18 cellular contexts compared by ENCODE assay signal in the genomic region with DNA sequence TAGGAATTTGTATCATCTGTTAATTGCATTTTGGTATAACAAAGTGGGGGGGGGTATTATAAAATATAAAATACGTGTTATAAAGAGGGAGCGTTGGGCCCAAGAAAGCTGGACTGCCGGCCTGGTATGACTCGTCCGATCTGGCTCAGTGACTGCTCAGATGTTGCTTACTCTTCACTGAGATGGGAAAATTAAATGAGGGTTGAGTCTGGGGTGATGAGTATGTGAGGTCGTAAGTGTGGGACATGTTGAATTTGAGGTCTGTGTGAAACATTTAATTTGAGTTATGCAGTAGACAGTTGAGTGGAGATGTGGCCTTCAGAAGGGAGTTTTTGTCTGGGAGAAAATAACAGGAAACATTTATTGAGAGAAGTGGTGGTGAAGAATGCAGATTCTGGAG. TPM values are rescaled to one million over a fixed set of nuclear protein-coding genes. Genes with fewer than 3 reads are reported as not detected.
DNase-seq lines count a peak whose midpoint lies in the region; ATAC-seq, FAIRE-seq and TF ChIP-seq lines count a peak whose summit lies in the region.
"Had no signal": no experiment of that assay in that cellular context is flagged by ENCODE, and none has a peak within 500 bp of the region (broad histone marks: within the 10 kb centered on the region; RNA-seq: fewer than 3 reads in every experiment).

No MANE protein-coding gene starts in this region.

- no peak overlapping the region for H3K4me2 ChIP-seq in astrocyte (ENCODE audit: low read length)

- peaks cover 4% of the 10 kb centered on the region for H3K4me1 ChIP-seq in HEK293 (ENCODE audit: control insufficient read depth, insufficient read depth, low read length)
- no peaks in the 10 kb centered on the region for H3K4me1 ChIP-seq in astrocyte (ENCODE audit: insufficient read depth, low read length)

- H3K36me3 ChIP-seq in HEK293 (ENCODE audit: control insufficient read depth in 2 of 2, insufficient read depth in 1 of 2, low read length in 2 of 2) (no peaks in the 10 kb centered on the region), astrocyte (ENCODE audit: insufficient read depth, low read length) (no peaks in the 10 kb centered on the region)

- H4K20me1 ChIP-seq in astrocyte (ENCODE audit: insufficient read depth, low read length), result no peaks in the 10 kb centered on the region

- H3K27ac Mint-ChIP-seq in astrocyte (ENCODE audit: unreplicated experiment), result peak overlapping the region; percentile 23
- H3K27ac Mint-ChIP-seq in stimulated activated naive CD8-positive, alpha-beta T cell treated with anti-CD3 and anti-CD28 coated beads, Interleukin-15, Interleukin-2, amounts not matched to agents 100 ng/mL and 50 ng/mL, for 24 hours, result peak overlapping the region; percentile 46
- H3K27ac Mint-ChIP-seq: HFFc6 had no signal

- TF ChIP-seq CTCF in HEK293 (tag by site-specific recombination; IDR thresholded peaks at IDR 0.05) (no peak), astrocyte (IDR thresholded peaks at IDR 0.05; ENCODE audit: insufficient read depth, low read depth, low read length) (no peak)

- H3K79me2 ChIP-seq in astrocyte (ENCODE audit: insufficient read depth, low read length), result no peaks in the 10 kb centered on the region

- no peaks in the 10 kb centered on the region for H3K27me3 ChIP-seq in astrocyte (ENCODE audit: insufficient read depth, low read length)

- H2AFZ ChIP-seq in astrocyte (ENCODE audit: low read depth, low read length), result no peak overlapping the region

- H3K27me3 Mint-ChIP-seq in astrocyte (ENCODE audit: low read depth, unreplicated experiment), result no peaks in the 10 kb centered on the region
- H3K27me3 Mint-ChIP-seq in stimulated activated naive CD8-positive, alpha-beta T cell treated with anti-CD3 and anti-CD28 coated beads, Interleukin-15, Interleukin-2, amounts not matched to agents 100 ng/mL and 50 ng/mL, for 24 hours, result no peaks in the 10 kb centered on the region

- no peak overlapping the region for H3K4me3 Mint-ChIP-seq in astrocyte (ENCODE audit: unreplicated experiment)
- H3K4me3 Mint-ChIP-seq in stimulated activated naive CD8-positive, alpha-beta T cell treated with anti-CD3 and anti-CD28 coated beads, Interleukin-15, Interleukin-2, amounts not matched to agents 100 ng/mL and 50 ng/mL, for 24 hours, result no peak overlapping the region
- H3K4me3 Mint-ChIP-seq: HFFc6 had no signal

- no peak overlapping the region for H3K27ac ChIP-seq in HEK293 (ENCODE audit: extremely low read depth, low read depth, low read length)
- no peak overlapping the region for H3K27ac ChIP-seq in astrocyte (ENCODE audit: low read depth, low read length)
- no peak overlapping the region for H3K27ac ChIP-seq in substantia nigra (ENCODE audit: low read depth, low read length, poor library complexity, severe bottlenecking)

- CTCF ChIA-PET in HEK293 (lab: Yijun Ruan, JAX), result interaction anchor here (0.7 to 1.0 kb wide), 2 partner anchors 85 to 226 kb away, joined by 3 read pairs; no protein-coding TSS in a partner anchor

- H3K36me3 Mint-ChIP-seq in astrocyte (ENCODE audit: low read depth, unreplicated experiment), result no peaks in the 10 kb centered on the region
- H3K36me3 Mint-ChIP-seq in stimulated activated naive CD8-positive, alpha-beta T cell treated with anti-CD3 and anti-CD28 coated beads, Interleukin-15, Interleukin-2, amounts not matched to agents 100 ng/mL and 50 ng/mL, for 24 hours (ENCODE audit: low read depth), result no peaks in the 10 kb centered on the region

- no peak for DNase-seq in astrocyte (ENCODE audit: low read depth)
- DNase-seq in kidney glomerular epithelial cell (lab: John Stamatoyannopoulos, UW), result peak; percentile 46
- DNase-seq in substantia nigra (lab: John Stamatoyannopoulos, UW), result no peak
- DNase-seq: C1 segment of cervical spinal cord, GF-D8, HFFc6, MM.1S, NCI-H1092 treated with DMSO at 0.1 percent for 48 hours, NCI-H2081 treated with DMSO at 0.1 percent for 48 hours, NCI-H510A treated with DMSO at 0.1 percent for 48 hours had no signal

- H3K9ac ChIP-seq in astrocyte (ENCODE audit: low read length), result no peak overlapping the region

- POLR2A ChIA-PET in HEK293 (lab: Yijun Ruan, JAX), result no interaction called here

- no peaks in the 10 kb centered on the region for H3K9me3 Mint-ChIP-seq in astrocyte (ENCODE audit: unreplicated experiment)
- H3K9me3 Mint-ChIP-seq in stimulated activated naive CD8-positive, alpha-beta T cell treated with anti-CD3 and anti-CD28 coated beads, Interleukin-15, Interleukin-2, amounts not matched to agents 100 ng/mL and 50 ng/mL, for 24 hours, result no peaks in the 10 kb centered on the region

- H3K9me3 ChIP-seq in HEK293 (ENCODE audit: control insufficient read depth, insufficient read depth, low read depth, low read length), result no peaks in the 10 kb centered on the region
- H3K9me3 ChIP-seq in astrocyte (ENCODE audit: insufficient read depth, low read depth, low read length), result no peaks in the 10 kb centered on the region

- no peak overlapping the region for H3K4me3 ChIP-seq in HEK293 (ENCODE audit: low read depth, low read length)
- H3K4me3 ChIP-seq in astrocyte (ENCODE audit: insufficient read depth, low read depth, low read length), result no peak overlapping the region

- no peak for ATAC-seq in HG03095 (IDR thresholded peaks at IDR 0.05; ENCODE audit: unreplicated experiment)
- no peak for ATAC-seq in GM21381 (IDR thresholded peaks at IDR 0.05; ENCODE audit: unreplicated experiment)
- ATAC-seq: HepG2, Panc1 had no signal

- FAIRE-seq in astrocyte (lab: Jason Lieb, UNC), result no peak
- FAIRE-seq: GM12891, GM18507, HepG2 had no signal

- peaks cover 21% of the 10 kb centered on the region for H3K4me1 Mint-ChIP-seq in astrocyte (ENCODE audit: low read depth, unreplicated experiment)
- peaks cover 9% of the 10 kb centered on the region for H3K4me1 Mint-ChIP-seq in stimulated activated naive CD8-positive, alpha-beta T cell treated with anti-CD3 and anti-CD28 coated beads, Interleukin-15, Interleukin-2, amounts not matched to agents 100 ng/mL and 50 ng/mL, for 24 hours (ENCODE audit: low read depth)

TF ChIP-seq in HEK293, 187 proteins besides CTCF, POLR2A, EP300 and RAD21:
- TF ChIP-seq PRDM1 (tag by site-specific recombination; IDR thresholded peaks at IDR 0.05) (no peak), ZNF626 (tag by site-specific recombination; IDR thresholded peaks at IDR 0.05) (no peak), SP7 (tag by site-specific recombination; IDR thresholded peaks at IDR 0.05) (peak; percentile 24; the same call in 1 of the 2 replicates), ZNF280C (tag by site-specific recombination; IDR thresholded peaks at IDR 0.05) (no peak), ZNF26 (tag by site-specific recombination; IDR thresholded peaks at IDR 0.05) (no peak), ZBTB8A (tag by site-specific recombination; IDR thresholded peaks at IDR 0.05) (no peak), ZNF473 (tag by site-specific recombination; IDR thresholded peaks at IDR 0.05) (no peak)
- TF ChIP-seq, protein P1, sequence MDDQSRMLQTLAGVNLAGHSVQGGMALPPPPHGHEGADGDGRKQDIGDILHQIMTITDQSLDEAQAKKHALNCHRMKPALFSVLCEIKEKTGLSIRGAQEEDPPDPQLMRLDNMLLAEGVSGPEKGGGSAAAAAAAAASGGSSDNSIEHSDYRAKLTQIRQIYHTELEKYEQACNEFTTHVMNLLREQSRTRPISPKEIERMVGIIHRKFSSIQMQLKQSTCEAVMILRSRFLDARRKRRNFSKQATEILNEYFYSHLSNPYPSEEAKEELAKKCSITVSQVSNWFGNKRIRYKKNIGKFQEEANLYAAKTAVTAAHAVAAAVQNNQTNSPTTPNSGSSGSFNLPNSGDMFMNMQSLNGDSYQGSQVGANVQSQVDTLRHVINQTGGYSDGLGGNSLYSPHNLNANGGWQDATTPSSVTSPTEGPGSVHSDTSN (CRISPR knock-in tag; IDR thresholded peaks at IDR 0.05), result no peak

RNA-seq across cellular contexts. Expression of gene CECR2, which starts 28.9 kb away (rescaled TPM):
- 12.6 and 15.7 TPM in 2 replicates for total RNA-seq in astrocyte
- total RNA-seq: HepG2, HFFc6 had no signal
